ENCODE assay signal across 22 cellular contexts in genomic region chr2:120372816-120373215, GRCh38. TPM values are rescaled to one million over a fixed set of nuclear protein-coding genes. Genes with fewer than 3 reads are reported as not detected.
DNase-seq lines count a peak whose midpoint lies in the region; ATAC-seq and TF ChIP-seq lines count a peak whose summit lies in the region.
"Had no signal": no experiment of that assay in that cellular context is flagged by ENCODE, and none has a peak within 500 bp of the region (broad histone marks: within the 10 kb centered on the region; RNA-seq: fewer than 3 reads in every experiment).

No MANE protein-coding gene starts in this region.

- no peak overlapping the region for H4K5ac ChIP-seq in H9 (ENCODE audit: insufficient read length, low read depth, low read length)

- no peak overlapping the region for H3K4me3 Mint-ChIP-seq in H9
- H3K4me3 Mint-ChIP-seq: CD4-positive, alpha-beta memory T cell had no signal

- H3K4me1 ChIP-seq in H9 (ENCODE audit: insufficient read depth, low read length), result peaks cover 22% of the 10 kb centered on the region
- H3K4me1 ChIP-seq in HUES64 (ENCODE audit: insufficient read depth, low read length), result peaks cover 23% of the 10 kb centered on the region
- H3K4me1 ChIP-seq in iPS-18a (ENCODE audit: control insufficient read depth, low read depth, low read length), result peaks cover 32% of the 10 kb centered on the region
- no peaks in the 10 kb centered on the region for H3K4me1 ChIP-seq in trophoblast cell (ENCODE audit: control insufficient read depth in 1 of 2, insufficient read depth in 2 of 2, low read length in 2 of 2)

- H3K36me3 ChIP-seq in HUES64 (ENCODE audit: insufficient read depth, low read length) (no peaks in the 10 kb centered on the region), iPS-18a (ENCODE audit: control insufficient read depth, low read depth, low read length) (no peaks in the 10 kb centered on the region), trophoblast cell (ENCODE audit: control insufficient read depth in 1 of 2, insufficient read depth in 2 of 2, low read length in 2 of 2) (no peaks in the 10 kb centered on the region)
- H3K36me3 ChIP-seq: BLaER1 treated with 17β-estradiol and CSF1 and Interleukin-3, amounts not matched to agents 10 nM and 100 nM; SJSA1 had no signal

- no peaks in the 10 kb centered on the region for H3K36me3 Mint-ChIP-seq in H9 (ENCODE audit: insufficient read depth in 1 of 3, low read depth in 3 of 3)
- H3K36me3 Mint-ChIP-seq: CD4-positive, alpha-beta memory T cell had no signal

- no peak for TF ChIP-seq CTCF in H9 (conservative IDR thresholded peaks at IDR 0.05)

- H2BK15ac ChIP-seq in H9 (ENCODE audit: low read depth, low read length), result no peak overlapping the region

- peaks cover 64% of the 10 kb centered on the region for H3K27me3 Mint-ChIP-seq in H9 (ENCODE audit: low read depth)

- no peak for ATAC-seq in GM18498 (IDR thresholded peaks at IDR 0.05; ENCODE audit: unreplicated experiment)
- ATAC-seq: A549 had no signal

- no peak overlapping the region for H2BK120ac ChIP-seq in H9 (ENCODE audit: low read depth, low read length, poor library complexity, severe bottlenecking)
- H2BK120ac ChIP-seq in trophoblast cell (ENCODE audit: insufficient read depth, low read length, poor library complexity), result no peak overlapping the region

- H3K4ac ChIP-seq in H9 (ENCODE audit: low read depth, low read length) (no peak overlapping the region), trophoblast cell (ENCODE audit: low read depth, low read length) (no peak overlapping the region)

- H3K23me2 ChIP-seq in H9 (ENCODE audit: insufficient read length, low read depth, low read length, poor library complexity, severe bottlenecking), result no peaks in the 10 kb centered on the region

- no peak overlapping the region for H2BK12ac ChIP-seq in H9 (ENCODE audit: insufficient read length, low read depth, low read length)
- H2BK12ac ChIP-seq in trophoblast cell (ENCODE audit: low read length), result no peak overlapping the region

- H3K14ac ChIP-seq in H9 (ENCODE audit: insufficient read depth, low read length) (no peak overlapping the region), trophoblast cell (ENCODE audit: low read length) (no peak overlapping the region)

- H3K23ac ChIP-seq in H9 (ENCODE audit: insufficient read length, low read depth, low read length), result no peak overlapping the region
- peak overlapping the region; percentile 55 for H3K23ac ChIP-seq in trophoblast cell (ENCODE audit: low read length)

- no peak overlapping the region; the same call in 1 of the 2 replicates for H3K4me3 ChIP-seq in HUES64 (ENCODE audit: low read length)
- peak overlapping the region; percentile 46 for H3K4me3 ChIP-seq in iPS-18a (ENCODE audit: low read length)
- no peak overlapping the region for H3K4me3 ChIP-seq in trophoblast cell (ENCODE audit: low read depth, low read length)
- H3K4me3 ChIP-seq: A549; BLaER1 treated with 17β-estradiol and CSF1 and Interleukin-3, amounts not matched to agents 10 nM and 100 nM; SJSA1 had no signal

- H3K9ac ChIP-seq in H9 (ENCODE audit: extremely low read depth, insufficient read length, low read length) (no peak overlapping the region), HUES64 (ENCODE audit: low read depth, low read length) (no peak overlapping the region), iPS-18a (ENCODE audit: low read length) (no peak overlapping the region), trophoblast cell (ENCODE audit: low read length) (no peak overlapping the region)
- H3K9ac ChIP-seq: BLaER1 treated with 17β-estradiol and CSF1 and Interleukin-3, amounts not matched to agents 10 nM and 100 nM had no signal

- no peak overlapping the region for H3K27ac Mint-ChIP-seq in H9
- H3K27ac Mint-ChIP-seq: CD4-positive, alpha-beta memory T cell had no signal

- DNase-seq in H9 (no peak), trophoblast cell (no peak), NCI-H510A (lab: John Stamatoyannopoulos, UW) (no peak), SKM-1 treated with dmso at 0.1 percent for 144 hours (lab: John Stamatoyannopoulos, UW; ENCODE audit: unreplicated experiment) (no peak)
- DNase-seq: AML-193, COR-L47, KBM-7, MV-4-11, NCI-H1105 treated with DMSO at 0.1 percent for 48 hours, NCI-H146, NCI-H1930, NCI-H2107, NCI-H446, RPMI8226, T-helper 1 cell had no signal

- H4K8ac ChIP-seq in H9 (replicated peaks; ENCODE audit: insufficient read length, low read depth, low read length) (no peak overlapping the region), trophoblast cell (ENCODE audit: low read depth, low read length) (no peak overlapping the region)

- H3K79me1 ChIP-seq in H9 (ENCODE audit: insufficient read depth, low read depth, low read length, poor library complexity, severe bottlenecking) (no peaks in the 10 kb centered on the region), trophoblast cell (ENCODE audit: low read length) (no peaks in the 10 kb centered on the region)

- no peaks in the 10 kb centered on the region for H3K79me2 ChIP-seq in H9 (ENCODE audit: insufficient read depth, low read length)
- no peaks in the 10 kb centered on the region for H3K79me2 ChIP-seq in trophoblast cell (ENCODE audit: control insufficient read depth, insufficient read depth, low read length, poor library complexity)

- no peak overlapping the region for H2BK5ac ChIP-seq in H9 (ENCODE audit: insufficient read length, low read length)
- H2BK5ac ChIP-seq in trophoblast cell (ENCODE audit: low read depth, low read length, poor library complexity), result no peak overlapping the region

- H3K4me2 ChIP-seq in H9 (ENCODE audit: insufficient read depth, insufficient read length, low read length) (peak overlapping the region; percentile 11), trophoblast cell (ENCODE audit: low read length) (no peak overlapping the region)
- H3K4me2 ChIP-seq: A549 had no signal

- no CpG with 5 or more reads among the region's 4 CpGs for WGBS in H9 (ENCODE audit: extremely low coverage, insufficient read length, low lambda C conversion rate)
- 85% methylated on average over 3 of the region's 4 CpGs for WGBS in HUES64
- WGBS in trophoblast cell (ENCODE audit: extremely low coverage, insufficient coverage, insufficient read length), result no CpG with 5 or more reads among the region's 4 CpGs

- no peaks in the 10 kb centered on the region for H4K20me1 ChIP-seq in H9 (ENCODE audit: control insufficient read depth, insufficient read depth, insufficient read length)
- H4K20me1 ChIP-seq: BLaER1 treated with 17β-estradiol and CSF1 and Interleukin-3, amounts not matched to agents 10 nM and 100 nM had no signal

- no peak overlapping the region for H4K12ac ChIP-seq in trophoblast cell (ENCODE audit: low read depth, low read length)

- H3K9me3 Mint-ChIP-seq in H9, result peaks cover 0 to 5% of the 10 kb centered on the region in 2 experiments; a peak in 3 of 5 replicates
- H3K9me3 Mint-ChIP-seq: CD4-positive, alpha-beta memory T cell had no signal

- H2BK20ac ChIP-seq in H9 (ENCODE audit: low read depth, low read length, poor library complexity, severe bottlenecking), result no peak overlapping the region

- H3K18ac ChIP-seq in H9 (ENCODE audit: insufficient read length, low read depth, low read length), result no peak overlapping the region
- H3K18ac ChIP-seq in trophoblast cell (ENCODE audit: low read length), result no peak overlapping the region

- no peak overlapping the region for H2AFZ ChIP-seq in H9 (ENCODE audit: low read length)
- H2AFZ ChIP-seq in trophoblast cell (ENCODE audit: insufficient read depth, low read length, poor library complexity), result no peak overlapping the region

- H2AK5ac ChIP-seq in H9 (ENCODE audit: insufficient read length, low read length) (no peak overlapping the region), trophoblast cell (ENCODE audit: low read length) (no peak overlapping the region)

- no peak overlapping the region for H3K27ac ChIP-seq in H9 (ENCODE audit: insufficient read length, low read depth, low read length)
- peak overlapping the region; percentile 71; the same call in 1 of the 2 replicates for H3K27ac ChIP-seq in HUES64 (ENCODE audit: low read depth, low read length)
- H3K27ac ChIP-seq in iPS-18a (ENCODE audit: low read length), result no peak overlapping the region
- no peak overlapping the region for H3K27ac ChIP-seq in trophoblast cell (ENCODE audit: low read depth, low read length)
- H3K27ac ChIP-seq: A549; BLaER1 treated with 17β-estradiol and CSF1 and Interleukin-3, amounts not matched to agents 10 nM and 100 nM; SJSA1 had no signal

- no peak overlapping the region for H3T11ph ChIP-seq in H9 (ENCODE audit: low read length)

- peaks cover 29 to 30% of the 10 kb centered on the region in 2 experiments for H3K4me1 Mint-ChIP-seq in H9
- H3K4me1 Mint-ChIP-seq: CD4-positive, alpha-beta memory T cell had no signal

- no peaks in the 10 kb centered on the region for H3K9me3 ChIP-seq in H9 (ENCODE audit: control insufficient read depth, low read depth, low read length)
- no peaks in the 10 kb centered on the region for H3K9me3 ChIP-seq in HUES64 (ENCODE audit: insufficient read depth, low read depth, low read length)
- no peaks in the 10 kb centered on the region for H3K9me3 ChIP-seq in iPS-18a (ENCODE audit: control insufficient read depth, low read depth, low read length)
- H3K9me3 ChIP-seq in trophoblast cell (ENCODE audit: insufficient read depth, low read depth, low read length), result peaks cover 3% of the 10 kb centered on the region
- H3K9me3 ChIP-seq: A549, SJSA1 had no signal

- H4K91ac ChIP-seq in H9 (ENCODE audit: insufficient read length, low read depth, low read length), result no peak overlapping the region
- no peak overlapping the region for H4K91ac ChIP-seq in trophoblast cell (ENCODE audit: low read depth, low read length)

- H3K27me3 ChIP-seq in H9 (ENCODE audit: insufficient read depth, low read length) (no peaks in the 10 kb centered on the region), HUES64 (ENCODE audit: insufficient read depth, low read length) (peaks cover 29% of the 10 kb centered on the region), iPS-18a (ENCODE audit: control insufficient read depth, insufficient read depth, low read length) (peaks cover 40% of the 10 kb centered on the region), trophoblast cell (ENCODE audit: insufficient read depth, low read length) (no peaks in the 10 kb centered on the region)
- H3K27me3 ChIP-seq: BLaER1 treated with 17β-estradiol and CSF1 and Interleukin-3, amounts not matched to agents 10 nM and 100 nM had no signal

- no peak overlapping the region for H3K56ac ChIP-seq in H9 (ENCODE audit: insufficient read length, low read depth, low read length)

RNA-seq across cellular contexts. Expression of gene INHBB, which starts 26.9 kb away (rescaled TPM):
- total RNA-seq in H9 (2021), result 0.13 TPM in 2 replicates
- polyA plus RNA-seq in HUES64 (2013, experiment 1 of 2), result 0.10 TPM
- polyA plus RNA-seq in HUES64 (2013, experiment 2 of 2), result 0.13 TPM
- polyA plus RNA-seq in trophoblast cell (2013), result 0.10 and 0.15 TPM in 2 replicates
- total RNA-seq: CD4-positive, alpha-beta memory T cell had no signal
- polyA plus RNA-seq: CD4-positive, alpha-beta memory T cell had no signal
